24 cellular contexts compared by ENCODE assay signal in the genomic region with DNA sequence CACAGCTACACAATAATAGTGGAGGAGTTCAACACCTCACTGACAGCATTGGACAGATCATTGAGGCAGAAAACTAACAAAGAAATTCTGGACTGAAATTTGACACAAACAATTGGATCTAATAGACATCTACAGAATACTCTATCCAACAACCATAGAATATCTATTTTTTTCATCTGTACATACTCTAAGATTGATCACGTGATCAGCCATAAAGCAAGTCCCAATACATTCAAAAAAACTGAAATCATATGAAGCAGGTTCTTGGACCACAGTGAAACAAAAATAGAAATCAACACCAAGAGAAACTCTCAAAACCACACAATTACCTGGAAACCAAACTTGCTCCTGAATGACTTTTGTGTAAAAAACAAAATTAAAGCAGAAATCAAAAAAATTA. TPM values are rescaled to one million over a fixed set of nuclear protein-coding genes. Genes with fewer than 3 reads are reported as not detected.
A peak's percentile ranks its signal among the peaks of the same experiment; 100 is the strongest.
DNase-seq lines count a peak whose midpoint lies in the region; ATAC-seq, FAIRE-seq and TF ChIP-seq lines count a peak whose summit lies in the region.
"Had no signal": no experiment of that assay in that cellular context is flagged by ENCODE, and none has a peak within 500 bp of the region (broad histone marks: within the 10 kb centered on the region; RNA-seq: fewer than 3 reads in every experiment).

No MANE protein-coding gene starts in this region.

- no peaks in the 10 kb centered on the region for H3K9me3 Mint-ChIP-seq in activated T-cell treated with anti-CD3 and anti-CD28 coated beads, Interleukin-2, amount 50 U/mL, for 72 hours
- H3K9me3 Mint-ChIP-seq: CD4-positive, alpha-beta memory T cell; GM23338; HFFc6 had no signal

- no peaks in the 10 kb centered on the region for H3K36me3 ChIP-seq in MM.1S (replicated peaks; ENCODE audit: insufficient read depth, low read length)
- H3K36me3 ChIP-seq in K562 (ENCODE audit: control insufficient read depth, insufficient read depth, low read length) = no peaks in the 10 kb centered on the region
- H3K36me3 ChIP-seq: BLaER1 had no signal

- H2AFZ ChIP-seq in MM.1S (ENCODE audit: low read length) (no peak overlapping the region), K562 (ENCODE audit: low read depth, low read length) (no peak overlapping the region)
- H2AFZ ChIP-seq: GM23338 had no signal

- POLR2A ChIA-PET in K562 (lab: Yijun Ruan, JAX) = interaction anchor here (0.7 kb wide), 1 partner anchor 1575 kb away, joined by 3 read pairs; no protein-coding TSS in a partner anchor

- intact Hi-C loops in K562 (cut with micrococcal nuclease) = loop anchor here (10.0 kb wide), 1 partner anchor 127 kb away; no protein-coding TSS in a partner anchor

- peaks cover 38% of the 10 kb centered on the region for H3K4me1 Mint-ChIP-seq in activated T-cell treated with anti-CD3 and anti-CD28 coated beads, Interleukin-2, amount 50 U/mL, for 72 hours (ENCODE audit: low read depth)

- no peak overlapping the region for H3K4me3 Mint-ChIP-seq in activated T-cell treated with anti-CD3 and anti-CD28 coated beads, Interleukin-2, amount 50 U/mL, for 72 hours
- H3K4me3 Mint-ChIP-seq: CD14-positive monocyte; CD4-positive, alpha-beta memory T cell; GM23338; HFFc6; IgD-negative memory B cell had no signal

- no peaks in the 10 kb centered on the region for H4K20me1 ChIP-seq in MM.1S (ENCODE audit: insufficient read depth, low read length)
- no peaks in the 10 kb centered on the region for H4K20me1 ChIP-seq in K562 (replicated peaks; ENCODE audit: control insufficient read depth, insufficient read depth, low read length)
- H4K20me1 ChIP-seq: BLaER1 had no signal

- no peak for TF ChIP-seq POLR2A in K562 (conservative IDR thresholded peaks at IDR 0.05)

- no peak for TF ChIP-seq CTCF in MM.1S (IDR thresholded peaks at IDR 0.05; ENCODE audit: low read length)
- TF ChIP-seq CTCF in K562 (IDR thresholded peaks at IDR 0.05 in 2 of 3, conservative IDR thresholded peaks at IDR 0.05 in 1 of 3; ENCODE audit: insufficient read depth in 2 of 3, low read depth in 1 of 3, low read length in 3 of 3) = no peak

- H3K36me3 Mint-ChIP-seq in activated T-cell treated with anti-CD3 and anti-CD28 coated beads, Interleukin-2, amount 50 U/mL, for 72 hours (ENCODE audit: insufficient read depth in 2 of 2) = peaks cover 0 to 1% of the 10 kb centered on the region in 2 donors
- H3K36me3 Mint-ChIP-seq: CD14-positive monocyte; CD4-positive, alpha-beta memory T cell; IgD-negative memory B cell had no signal

- H3K9me1 ChIP-seq in K562 (ENCODE audit: control insufficient read depth, insufficient read depth, low read length) = no peaks in the 10 kb centered on the region

- no peak for DNase-seq in activated T-cell treated with anti-CD3 and anti-CD28 coated beads, Interleukin-2, amount 50 U/mL, for 72 hours
- DNase-seq in activated T-cell treated with anti-CD3 and anti-CD28 coated beads, Interleukin-2, amount 50 U/mL, for 1 hour = no peak
- DNase-seq in MM.1S (no peak), K562 (ENCODE audit: extremely low read depth in 1 of 4, low spot score in 3 of 4) (no peak), NOMO-1 treated with DMSO at 0.1 percent for 48 hours (lab: John Stamatoyannopoulos, UW; ENCODE audit: unreplicated experiment) (no peak)
- no peak for DNase-seq in stimulated activated CD4-positive, alpha-beta T cell treated with anti-CD3 and anti-CD28 coated beads, Interleukin-4, amount 100 ng/mL, for 24 hours
- DNase-seq: Calu3; CD4-positive, alpha-beta memory T cell; DMS79 treated with DMSO at 0.1 percent for 48 hours; GF-D8; H7; HFFc6; KG1 had no signal

- no peak overlapping the region for H3K9ac ChIP-seq in MM.1S (ENCODE audit: low read length)
- no peak overlapping the region for H3K9ac ChIP-seq in K562 (ENCODE audit: insufficient read depth in 1 of 2, low read depth in 2 of 2, low read length in 2 of 2)
- H3K9ac ChIP-seq: BLaER1 had no signal

- H3K9me2 ChIP-seq in MM.1S (replicated peaks; ENCODE audit: insufficient read depth, low read length) = no peaks in the 10 kb centered on the region

- no TSS peak for BruUV-seq in K562 (replicated peaks; lab: Mats Ljungman, UMichigan)

- no peak for TF ChIP-seq RAD21 in K562 (CRISPR knock-in tag; conservative IDR thresholded peaks at IDR 0.05 in 1 of 2, IDR thresholded peaks at IDR 0.05 in 1 of 2)

- H3K27me3 ChIP-seq in MM.1S (replicated peaks; ENCODE audit: insufficient read depth, low read length) = no peaks in the 10 kb centered on the region
- H3K27me3 ChIP-seq in K562 (ENCODE audit: control insufficient read depth in 2 of 2, insufficient read depth in 2 of 2, low read length in 2 of 2) = no peaks in the 10 kb centered on the region
- H3K27me3 ChIP-seq: BLaER1 had no signal

- H3K27me3 Mint-ChIP-seq in activated T-cell treated with anti-CD3 and anti-CD28 coated beads, Interleukin-2, amount 50 U/mL, for 72 hours (ENCODE audit: low read depth) = peaks cover 47% of the 10 kb centered on the region
- H3K27me3 Mint-ChIP-seq: CD4-positive, alpha-beta memory T cell; IgD-negative memory B cell had no signal

- FAIRE-seq in K562 (lab: Jason Lieb, UNC) = no peak

- H3K79me2 ChIP-seq in MM.1S (ENCODE audit: low read length) = no peaks in the 10 kb centered on the region
- H3K79me2 ChIP-seq in K562 (ENCODE audit: control insufficient read depth, insufficient read depth, low read length) = no peaks in the 10 kb centered on the region

- H3K4me3 ChIP-seq in MM.1S (ENCODE audit: low read length) = no peak overlapping the region
- H3K4me3 ChIP-seq in K562 = no peak overlapping the region
- H3K4me3 ChIP-seq: BLaER1, GM23338 had no signal

- H3F3A ChIP-seq in MM.1S (ENCODE audit: insufficient read depth, low read length) = no peaks in the 10 kb centered on the region

- in situ Hi-C loops in K562 (cut with MboI) = loop anchor here (10.0 to 25.0 kb wide), 2 partner anchors 57 to 120 kb away; a partner anchor contains a TSS

- peak overlapping the region; percentile 47 for H3K27ac Mint-ChIP-seq in activated T-cell treated with anti-CD3 and anti-CD28 coated beads, Interleukin-2, amount 50 U/mL, for 72 hours
- H3K27ac Mint-ChIP-seq: CD14-positive monocyte, GM23338, HFFc6, IgD-negative memory B cell had no signal

- H3K27ac ChIP-seq in MM.1S (ENCODE audit: low read length) (no peak overlapping the region), K562 (ENCODE audit: extremely low read depth, low read depth, low read length) (no peak overlapping the region)
- H3K27ac ChIP-seq: 22Rv1, BLaER1, HL-60 had no signal

- no peak for ATAC-seq in activated T-cell treated with anti-CD3 and anti-CD28 coated beads, Interleukin-2, amount 50 U/mL, for 72 hours (replicated peaks in 1 of 2)
- ATAC-seq in K562 (no peak), GM18867 (IDR thresholded peaks at IDR 0.05; ENCODE audit: unreplicated experiment) (no peak)
- ATAC-seq: GM23338, HCT116 had no signal

- no peaks in the 10 kb centered on the region for H3K9me3 ChIP-seq in MM.1S (replicated peaks; ENCODE audit: insufficient read depth, low read length)
- no peaks in the 10 kb centered on the region for H3K9me3 ChIP-seq in K562 (replicated peaks; ENCODE audit: control insufficient read depth, insufficient read depth, low read depth, low read length)
- H3K9me3 ChIP-seq: BLaER1 had no signal

- CTCF ChIA-PET in K562 (lab: Yijun Ruan, JAX; ENCODE audit: low intra/inter-chr PET ratio) = no interaction called here

- WGBS in K562 (ENCODE audit: insufficient coverage, low coverage, missing lambda C conversion rate) = 23% methylated on average over 1 of the region's 1 CpG

- peak overlapping the region; percentile 27 for H3K4me2 ChIP-seq in MM.1S (ENCODE audit: low read depth, low read length)
- no peak overlapping the region for H3K4me2 ChIP-seq in K562 (ENCODE audit: insufficient read depth, low read length)
- H3K4me2 ChIP-seq: BLaER1, GM23338 had no signal

- peaks cover 20% of the 10 kb centered on the region for H3K4me1 ChIP-seq in MM.1S (ENCODE audit: low read length)
- H3K4me1 ChIP-seq in K562 (replicated peaks in 1 of 2; ENCODE audit: control insufficient read depth in 2 of 2, insufficient read depth in 2 of 2, low read length in 2 of 2) = peaks cover 3 to 24% of the 10 kb centered on the region in 2 experiments; a peak in 4 of 5 replicates

- no peak for TF ChIP-seq EP300 in K562 (IDR thresholded peaks at IDR 0.05; ENCODE audit: low read length)

RNA-seq across cellular contexts. Expression of a gene that starts 12.2 kb away (rescaled TPM):
- total RNA-seq in activated T-cell treated with anti-CD3 and anti-CD28 coated beads, Interleukin-2, amount 50 U/mL, for 72 hours = 10 to 100 TPM; 64.6 to 84.7 TPM
- total RNA-seq in K562 (2011; cell fraction: chromatin; rRNA removed; ENCODE audit: low replicate concordance) = 10.7 and 16.7 TPM in 2 replicates
- 9.7 and 12.8 TPM in 2 replicates for total RNA-seq in K562 (2011; cell fraction: nucleolus; rRNA removed)
- total RNA-seq in K562 (2011; cell fraction: nucleoplasm; rRNA removed) = 11.2 and 19.3 TPM in 2 replicates
- total RNA-seq in K562 (2014; rRNA removed) (11.2 and 13.1 TPM in 2 replicates), K562 (2014; rRNA removed; fragmentation: Illumina TruSeq; extraction: Trizol) (6.7 and 6.8 TPM in 2 replicates), K562 (2015; rRNA removed; fragmentation: Illumina TruSeq; extraction: Trizol) (6.7 and 8.2 TPM in 2 replicates), K562 (2021) (11.1 and 12.0 TPM in 2 replicates)
- polyA plus RNA-seq in K562 (2011; rRNA removed) (18.6 and 21.2 TPM in 2 replicates), K562 (2014; fragmentation: Illumina TruSeq; extraction: Trizol) (11.6 and 15.4 TPM in 2 replicates), K562 (2014; fragmentation: Nextera tagmentation; extraction: Ambion mirVana) (1 to 10 TPM; 2.0 to 2.2 TPM), K562 (2014; rRNA removed) (8.6 and 10.4 TPM in 2 replicates)
- 17.5 and 23.3 TPM in 2 replicates for polyA plus RNA-seq in K562 (2011; cell fraction: cytosol; rRNA removed)
- 16.3 and 21.7 TPM in 2 replicates for polyA plus RNA-seq in K562 (2011; cell fraction: nucleus; rRNA removed)
- 15.3 and 27.2 TPM in 2 replicates for polyA plus RNA-seq in K562 (2012)
- 13.9 and 16.8 TPM in 2 replicates for polyA minus RNA-seq in K562 (2011; rRNA and poly(A)+ RNA removed)
- 9.7 and 15.1 TPM in 2 replicates for polyA minus RNA-seq in K562 (2011; cell fraction: cytosol; rRNA and poly(A)+ RNA removed)
- polyA minus RNA-seq in K562 (2011; cell fraction: nucleus; rRNA and poly(A)+ RNA removed) = 6.3 and 8.4 TPM in 2 replicates

RNA-seq across cellular contexts. Expression of a gene that starts 23.5 kb away (rescaled TPM):
- 10 to 100 TPM; 26.7 to 28.1 TPM for total RNA-seq in activated T-cell treated with anti-CD3 and anti-CD28 coated beads, Interleukin-2, amount 50 U/mL, for 72 hours
- total RNA-seq in K562 (2011; cell fraction: chromatin; rRNA removed; ENCODE audit: low replicate concordance) = 15.2 and 24.3 TPM in 2 replicates
- 14.3 and 19.2 TPM in 2 replicates for total RNA-seq in K562 (2011; cell fraction: nucleolus; rRNA removed)
- 14.2 and 19.9 TPM in 2 replicates for total RNA-seq in K562 (2011; cell fraction: nucleoplasm; rRNA removed)
- total RNA-seq in K562 (2014; rRNA removed) = 14.4 and 16.7 TPM in 2 replicates
- 18.0 and 18.1 TPM in 2 replicates for total RNA-seq in K562 (2014; rRNA removed; fragmentation: Illumina TruSeq; extraction: Trizol)
- total RNA-seq in K562 (2015; rRNA removed; fragmentation: Illumina TruSeq; extraction: Trizol) = 20.8 and 21.6 TPM in 2 replicates
- total RNA-seq in K562 (2021) = 20.9 and 23.0 TPM in 2 replicates
- 25.6 and 32.9 TPM in 2 replicates for polyA plus RNA-seq in K562 (2011; rRNA removed)
- polyA plus RNA-seq in K562 (2011; cell fraction: cytosol; rRNA removed) = 15.7 and 19.0 TPM in 2 replicates
- 21.4 and 23.6 TPM in 2 replicates for polyA plus RNA-seq in K562 (2011; cell fraction: nucleus; rRNA removed)
- 22.8 and 26.0 TPM in 2 replicates for polyA plus RNA-seq in K562 (2012)
- 19.5 and 20.7 TPM in 2 replicates for polyA plus RNA-seq in K562 (2014; fragmentation: Illumina TruSeq; extraction: Trizol)
- polyA plus RNA-seq in K562 (2014; fragmentation: Nextera tagmentation; extraction: Ambion mirVana) = 10 to 100 TPM in 1 of 2 experiments, 1 to 10 TPM in 1; 6.3 to 12.2 TPM
- polyA plus RNA-seq in K562 (2014; rRNA removed) = 17.5 and 18.2 TPM in 2 replicates
- polyA minus RNA-seq in K562 (2011; rRNA and poly(A)+ RNA removed) = 11.3 and 12.2 TPM in 2 replicates
- 8.0 and 8.7 TPM in 2 replicates for polyA minus RNA-seq in K562 (2011; cell fraction: cytosol; rRNA and poly(A)+ RNA removed)
- 16.7 and 24.5 TPM in 2 replicates for polyA minus RNA-seq in K562 (2011; cell fraction: nucleus; rRNA and poly(A)+ RNA removed)

RNA-seq across cellular contexts. Expression of a gene that starts 32.4 kb away (rescaled TPM):
- total RNA-seq in activated T-cell treated with anti-CD3 and anti-CD28 coated beads, Interleukin-2, amount 50 U/mL, for 72 hours = not detected
- total RNA-seq in K562 (2011; cell fraction: chromatin; rRNA removed; ENCODE audit: low replicate concordance) = not detected in 2 replicates
- total RNA-seq in K562 (2011; cell fraction: nucleolus; rRNA removed) = not detected in 2 replicates
- total RNA-seq in K562 (2011; cell fraction: nucleoplasm; rRNA removed) = not detected in 2 replicates
- total RNA-seq in K562 (2014; rRNA removed) = not detected in 2 replicates
- not detected in 2 replicates for total RNA-seq in K562 (2014; rRNA removed; fragmentation: Illumina TruSeq; extraction: Trizol)
- not detected in 2 replicates for total RNA-seq in K562 (2015; rRNA removed; fragmentation: Illumina TruSeq; extraction: Trizol)
- not detected in 2 replicates for total RNA-seq in K562 (2021)
- 0.10 TPM in 1 of 2 replicates, not detected in the other for polyA plus RNA-seq in K562 (2011; rRNA removed)
- polyA plus RNA-seq in K562 (2011; cell fraction: cytosol; rRNA removed) = not detected in 2 replicates
- polyA plus RNA-seq in K562 (2011; cell fraction: nucleus; rRNA removed) = 0.10 TPM in 1 of 2 replicates, not detected in the other
- polyA plus RNA-seq in K562 (2012) = 0.07 and 0.15 TPM in 2 replicates
- not detected in 2 replicates for polyA plus RNA-seq in K562 (2014; fragmentation: Illumina TruSeq; extraction: Trizol)
- under 1 TPM in 1 of 2 experiments, not detected in 1; 0.08 TPM for polyA plus RNA-seq in K562 (2014; fragmentation: Nextera tagmentation; extraction: Ambion mirVana)
- polyA plus RNA-seq in K562 (2014; rRNA removed) = not detected in 2 replicates
- not detected in 2 replicates for polyA minus RNA-seq in K562 (2011; rRNA and poly(A)+ RNA removed)
- not detected in 2 replicates for polyA minus RNA-seq in K562 (2011; cell fraction: cytosol; rRNA and poly(A)+ RNA removed)
- polyA minus RNA-seq in K562 (2011; cell fraction: nucleus; rRNA and poly(A)+ RNA removed) = not detected in 2 replicates
- total RNA-seq: A673; Calu3; CD4-positive, alpha-beta memory T cell; GM23338; H7; HFFc6; HT1080 had no signal
- polyA plus RNA-seq: AG04450; CD14-positive monocyte; CD4-positive, alpha-beta memory T cell; GM23338; IgD-negative memory B cell had no signal
